1 cellular context compared by ENCODE assay signal in genomic region chr15:74418575-74419338, GRCh38.
TF ChIP-seq lines count a peak whose summit lies in the region.

No MANE protein-coding gene starts in this region.

TF ChIP-seq in H1, 55 proteins besides CTCF, POLR2A, EP300 and RAD21:
- no peak for TF ChIP-seq POLR2AphosphoS5 (IDR thresholded peaks at IDR 0.05; ENCODE audit: low read depth, low read length)
- TF ChIP-seq EZH2 (IDR thresholded peaks at IDR 0.05; ENCODE audit: low read depth, low read length, severe bottlenecking): no peak
- no peak for TF ChIP-seq RFX5 (IDR thresholded peaks at IDR 0.05; ENCODE audit: borderline replicate concordance, low read depth, low read length)
- TF ChIP-seq, protein P1, sequence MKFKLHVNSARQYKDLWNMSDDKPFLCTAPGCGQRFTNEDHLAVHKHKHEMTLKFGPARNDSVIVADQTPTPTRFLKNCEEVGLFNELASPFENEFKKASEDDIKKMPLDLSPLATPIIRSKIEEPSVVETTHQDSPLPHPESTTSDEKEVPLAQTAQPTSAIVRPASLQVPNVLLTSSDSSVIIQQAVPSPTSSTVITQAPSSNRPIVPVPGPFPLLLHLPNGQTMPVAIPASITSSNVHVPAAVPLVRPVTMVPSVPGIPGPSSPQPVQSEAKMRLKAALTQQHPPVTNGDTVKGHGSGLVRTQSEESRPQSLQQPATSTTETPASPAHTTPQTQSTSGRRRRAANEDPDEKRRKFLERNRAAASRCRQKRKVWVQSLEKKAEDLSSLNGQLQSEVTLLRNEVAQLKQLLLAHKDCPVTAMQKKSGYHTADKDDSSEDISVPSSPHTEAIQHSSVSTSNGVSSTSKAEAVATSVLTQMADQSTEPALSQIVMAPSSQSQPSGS (IDR thresholded peaks at IDR 0.05; ENCODE audit: low read length): no peak
- TF ChIP-seq POU5F1 (IDR thresholded peaks at IDR 0.05; ENCODE audit: low read depth, low read length): no peak
- TF ChIP-seq KDM5A (IDR thresholded peaks at IDR 0.05; ENCODE audit: low read length): no peak
- TF ChIP-seq TAF1 (IDR thresholded peaks at IDR 0.05; ENCODE audit: low read depth, low read length): no peak
- TF ChIP-seq NRF1 (IDR thresholded peaks at IDR 0.05; ENCODE audit: low read depth, low read length): no peak
- TF ChIP-seq USF2 (IDR thresholded peaks at IDR 0.05; ENCODE audit: low read length): no peak
- TF ChIP-seq ZNF274 (IDR thresholded peaks at IDR 0.05; ENCODE audit: borderline replicate concordance, extremely low read depth, low read length): no peak
- no peak for TF ChIP-seq SIX5 (IDR thresholded peaks at IDR 0.05; ENCODE audit: low read depth, low read length)
- no peak for TF ChIP-seq CBX8 (IDR thresholded peaks at IDR 0.05; ENCODE audit: borderline replicate concordance, low read depth, low read length)
- TF ChIP-seq SUZ12 (IDR thresholded peaks at IDR 0.05; ENCODE audit: low read length): no peak
- TF ChIP-seq SAP30 (IDR thresholded peaks at IDR 0.05; ENCODE audit: insufficient read depth, insufficient replicate concordance, low read length): no peak
- TF ChIP-seq CBX5 (IDR thresholded peaks at IDR 0.05; ENCODE audit: low read depth, low read length): no peak
- TF ChIP-seq SIN3A (conservative IDR thresholded peaks at IDR 0.05 in 1 of 2, IDR thresholded peaks at IDR 0.05 in 1 of 2; ENCODE audit: low read depth in 1 of 2, low read length in 2 of 2): no peak
- TF ChIP-seq CTBP2 (IDR thresholded peaks at IDR 0.05; ENCODE audit: borderline replicate concordance, insufficient read depth, insufficient read length, low read length): no peak
- TF ChIP-seq BACH1 (IDR thresholded peaks at IDR 0.05; ENCODE audit: low read length): no peak
- no peak for TF ChIP-seq SP4 (IDR thresholded peaks at IDR 0.05; ENCODE audit: low read length)
- no peak for TF ChIP-seq FOSL1 (IDR thresholded peaks at IDR 0.05; ENCODE audit: insufficient read depth, low read depth, low read length)
